In genomic region chr11:28521075-28521474, GRCh38 we compare ENCODE assay signal across 21 cellular contexts.
"Had no signal": no experiment of that assay in that cellular context is flagged by ENCODE, and none has a peak within 500 bp of the region (broad histone marks: within the 10 kb centered on the region; RNA-seq: fewer than 3 reads in every experiment).

No MANE protein-coding gene starts in this region.

- DNase-seq: activated CD4-positive, alpha-beta T cell treated with anti-CD3 and anti-CD28 coated beads for 4 hours; activated CD8-positive, alpha-beta T cell treated with anti-CD3 and anti-CD28 coated beads for 36 hours; activated effector memory CD4-positive, alpha-beta T cell treated with anti-CD3 and anti-CD28 coated beads, Interleukin-2, amount 50 U/mL, for 16 hours; activated T-cell treated with anti-CD3 and anti-CD28 coated beads, Interleukin-2, amount 50 U/mL, for 48 hours; adrenal gland; esophagus squamous epithelium; head of caudate nucleus; ovary; right lobe of liver; stimulated activated CD4-positive, alpha-beta T cell treated with anti-CD3 and anti-CD28 coated beads, Interleukin-4, amount 100 ng/mL, for 4 hours; stimulated activated CD8-positive, alpha-beta memory T cell treated with anti-CD3 and anti-CD28 coated beads, Interleukin-4, amount 100 ng/mL, for 48 hours; stimulated activated naive CD4-positive, alpha-beta T cell treated with Interleukin-2 at 50 U/mL for 16 hours; substantia nigra; T-helper 2 cell had no signal

- H3K9me3 ChIP-seq: adrenal gland, ovary, right lobe of liver had no signal

- H3K4me3 ChIP-seq: adrenal gland, coronary artery, esophagus squamous epithelium, neural progenitor cell, ovary, right lobe of liver, smooth muscle cell, tibial nerve had no signal

- H3K4me2 ChIP-seq: neural progenitor cell, smooth muscle cell had no signal

- H3K36me3 Mint-ChIP-seq: activated naive CD4-positive, alpha-beta T cell treated with anti-CD3 and anti-CD28 coated beads, Interleukin-2, amount 50 U/mL, for 24 hours had no signal

- H3K27me3 Mint-ChIP-seq: activated CD8-positive, alpha-beta T cell treated with anti-CD3 and anti-CD28 coated beads for 36 hours; activated naive CD4-positive, alpha-beta T cell treated with anti-CD3 and anti-CD28 coated beads, Interleukin-2, amount 50 U/mL, for 24 hours; central memory CD8-positive, alpha-beta T cell had no signal

- H3K4me3 Mint-ChIP-seq: activated CD8-positive, alpha-beta T cell treated with anti-CD3 and anti-CD28 coated beads for 36 hours; activated naive CD4-positive, alpha-beta T cell treated with anti-CD3 and anti-CD28 coated beads, Interleukin-2, amount 50 U/mL, for 24 hours; central memory CD8-positive, alpha-beta T cell; neural progenitor cell; WTC11 had no signal

- H3K36me3 ChIP-seq: adrenal gland, esophagus squamous epithelium, neural progenitor cell, ovary, right lobe of liver had no signal

- H3K4me1 ChIP-seq: neural progenitor cell, right lobe of liver, tibial nerve had no signal

- H3K27ac Mint-ChIP-seq: activated CD8-positive, alpha-beta T cell treated with anti-CD3 and anti-CD28 coated beads for 36 hours; activated naive CD4-positive, alpha-beta T cell treated with anti-CD3 and anti-CD28 coated beads, Interleukin-2, amount 50 U/mL, for 24 hours; neural progenitor cell; WTC11 had no signal

- H3K9ac ChIP-seq: neural progenitor cell had no signal

- H3K4me1 Mint-ChIP-seq: activated naive CD4-positive, alpha-beta T cell treated with anti-CD3 and anti-CD28 coated beads, Interleukin-2, amount 50 U/mL, for 24 hours; central memory CD8-positive, alpha-beta T cell had no signal

- H3K27me3 ChIP-seq: adrenal gland, esophagus squamous epithelium, neural progenitor cell, ovary, right lobe of liver, tibial nerve had no signal

- H3K27ac ChIP-seq: adrenal gland, coronary artery, esophagus squamous epithelium, neural progenitor cell, ovary, right lobe of liver, tibial nerve had no signal

- ATAC-seq: activated CD8-positive, alpha-beta T cell treated with anti-CD3 and anti-CD28 coated beads for 36 hours; right lobe of liver; WTC11 had no signal

- H2AFZ ChIP-seq: neural progenitor cell had no signal
